18 cellular contexts compared by ENCODE assay signal in genomic region chr17:16294560-16294959, GRCh38. TPM values are rescaled to one million over a fixed set of nuclear protein-coding genes. Genes with fewer than 3 reads are reported as not detected.
DNase-seq lines count a peak whose midpoint lies in the region; ATAC-seq, FAIRE-seq and TF ChIP-seq lines count a peak whose summit lies in the region.
"Had no signal": no experiment of that assay in that cellular context is flagged by ENCODE, and none has a peak within 500 bp of the region (broad histone marks: within the 10 kb centered on the region; RNA-seq: fewer than 3 reads in every experiment).

No MANE protein-coding gene starts in this region.

- TF ChIP-seq RAD21 in A549 (conservative IDR thresholded peaks at IDR 0.05 in 1 of 2, IDR thresholded peaks at IDR 0.05 in 1 of 2) (peak in 1 of 2 experiments; percentile 36; a peak in 2 of 5 replicates), HCT116 (IDR thresholded peaks at IDR 0.05; ENCODE audit: low read depth) (peak; percentile 42)

- no peak for TF ChIP-seq EP300 in A549 (IDR thresholded peaks at IDR 0.05)

- H4K20me1 ChIP-seq in HCT116 (ENCODE audit: insufficient read depth) = no peaks in the 10 kb centered on the region

- RAD21 ChIA-PET in HCT116 (lab: Charles Lee; ENCODE audit: low non-redundant PET in 1 of 2, low total read pairs in 2 of 2, uncharacterized antibody in 2 of 2, unreplicated experiment in 2 of 2) = no interaction called here

- FAIRE-seq in A549 (lab: Jason Lieb, UNC) = no peak
- FAIRE-seq: A204.1 had no signal

- no peaks in the 10 kb centered on the region for H3K9me3 ChIP-seq in A549
- no peaks in the 10 kb centered on the region for H3K9me3 ChIP-seq in HCT116 (ENCODE audit: control insufficient read depth in 1 of 2, insufficient read depth in 1 of 2, low read depth in 1 of 2, low read length in 2 of 2)
- no peaks in the 10 kb centered on the region for H3K9me3 ChIP-seq in colonic mucosa
- H3K9me3 ChIP-seq in mucosa of rectum (ENCODE audit: control insufficient read depth in 2 of 2, low read length in 2 of 2) = no peaks in the 10 kb centered on the region
- H3K9me3 ChIP-seq: SK-N-SH had no signal

- H2AFZ ChIP-seq in HCT116 (ENCODE audit: low read depth, low read length, poor library complexity, severe bottlenecking) = no peak overlapping the region
- H2AFZ ChIP-seq: GM23338, PC-9 had no signal

- H3K9ac ChIP-seq in HCT116 (ENCODE audit: low read length) (no peak overlapping the region), colonic mucosa (ENCODE audit: low read depth in 2 of 2, low read length in 2 of 2) (peak overlapping the region in 1 of 2 donors; percentile 2), mucosa of rectum (ENCODE audit: low read depth in 1 of 2, low read length in 2 of 2) (peak overlapping the region in 1 of 2 donors; percentile 67)
- H3K9ac ChIP-seq: SK-N-SH had no signal

- 98% methylated on average over 2 of the region's 2 CpGs for whole genome bisulfite sequencing in A549 (ENCODE audit: missing lambda C conversion rate)

- peak; percentile 30 to 40; a peak in 2 of 6 replicates for ATAC-seq in A549
- ATAC-seq in HCT116 = peak; percentile 44
- ATAC-seq: GM23338, Right ventricle myocardium inferior had no signal

- intact Hi-C loops in HCT116 (cut with micrococcal nuclease) (no loop called here), colonic mucosa (cut with DNase I) (no loop called here)

- H3K4me1 ChIP-seq in A549 (peaks cover 34% of the 10 kb centered on the region), HCT116 (ENCODE audit: control insufficient read depth in 1 of 2, insufficient read depth in 2 of 2, low read length in 2 of 2) (peaks cover 51% of the 10 kb centered on the region in 2 experiments), colonic mucosa (peaks cover 6% of the 10 kb centered on the region), mucosa of rectum (ENCODE audit: control insufficient read depth in 2 of 2, insufficient read depth in 2 of 2, low read length in 2 of 2) (peaks cover 27 to 44% of the 10 kb centered on the region in 2 donors)

- CTCF ChIA-PET in A549 (lab: Yijun Ruan, JAX) (interaction anchor here (0.6 to 8.9 kb wide), 10 partner anchors 8 to 227 kb away, joined by 3 to 104 read pairs (median 4); partner anchors contain the start of gene CENPV), HCT116 (lab: Charles Lee) (interaction anchor here (2.2 to 3.5 kb wide), 2 partner anchors 9 to 11 kb away, joined by 13 to 19 read pairs; no protein-coding TSS in a partner anchor)

- H3K4me3 ChIP-seq in A549 (no peak overlapping the region), HCT116 (replicated peaks in 1 of 2; ENCODE audit: low read depth in 1 of 2, low read length in 2 of 2) (no peak overlapping the region), colonic mucosa (no peak overlapping the region), mucosa of rectum (ENCODE audit: low read length in 2 of 2) (no peak overlapping the region)
- H3K4me3 ChIP-seq: GM23338, PC-9 had no signal

- TF ChIP-seq CTCF in A549 (IDR thresholded peaks at IDR 0.05) (0 out of 3 replicates have a peak, but pooled peaks have one; percentile 6), HCT116 (IDR thresholded peaks at IDR 0.05 in 2 of 3, conservative IDR thresholded peaks at IDR 0.05 in 1 of 3; ENCODE audit: borderline replicate concordance in 1 of 3, insufficient read depth in 1 of 3, low read depth in 2 of 3, low read length in 2 of 3) (peak in 1 of 3 experiments; percentile 8; a peak in 1 of 6 replicates), colonic mucosa (IDR thresholded peaks at IDR 0.05) (no peak)

- no peak overlapping the region for H3K4me2 ChIP-seq in A549
- peak overlapping the region; percentile 9; the same call in 1 of the 2 replicates for H3K4me2 ChIP-seq in HCT116 (ENCODE audit: low read length)
- H3K4me2 ChIP-seq: GM23338, PC-9, SK-N-SH had no signal

- H3K27ac ChIP-seq in A549 (peak overlapping the region in 1 of 2 experiments; percentile 42; a peak in 3 of 6 replicates), HCT116 (ENCODE audit: low read depth, low read length) (no peak overlapping the region), colonic mucosa (peak overlapping the region; percentile 69), mucosa of rectum (ENCODE audit: low read depth in 2 of 2, low read length in 2 of 2) (peak overlapping the region; percentile 81 to 88)
- H3K27ac ChIP-seq: HL-60, PC-9 had no signal

- no TSS peak for BruUV-seq in HCT116 (replicated peaks; lab: Mats Ljungman, UMichigan)

- no peak for TF ChIP-seq POLR2A in A549 (IDR thresholded peaks at IDR 0.05; ENCODE audit: low read length)
- TF ChIP-seq POLR2A in HCT116 (IDR thresholded peaks at IDR 0.05; ENCODE audit: borderline replicate concordance, extremely low read depth, insufficient read depth, insufficient read length) = no peak

- H3K27me3 ChIP-seq in HCT116 (ENCODE audit: insufficient read depth, low read length) (no peaks in the 10 kb centered on the region), colonic mucosa (no peaks in the 10 kb centered on the region), mucosa of rectum (ENCODE audit: control insufficient read depth in 2 of 2, insufficient read depth in 2 of 2, low read length in 2 of 2) (no peaks in the 10 kb centered on the region)

- DNase-seq in A549 (ENCODE audit: low read depth in 1 of 2, low spot score in 1 of 2) (peak in 1 of 2 experiments; percentile 51), HCT116 (ENCODE audit: low read depth, low spot score) (no peak), colonic mucosa (no peak), cerebellar nuclear complex (lab: John Stamatoyannopoulos, UW) (no peak), NCI-H446 (lab: John Stamatoyannopoulos, UW) (no peak), dermis blood vessel endothelial cell (no peak), SKM-1 (lab: John Stamatoyannopoulos, UW; ENCODE audit: unreplicated experiment) (no peak)
- DNase-seq: C1 segment of cervical spinal cord, NCI-H187 treated with DMSO at 0.1 percent for 48 hours, NCI-H446 treated with DMSO at 0.1 percent for 48 hours, NCI-H748 treated with DMSO at 0.1 percent for 48 hours, PC-9, SK-N-SH had no signal

- H3K36me3 ChIP-seq in HCT116 (ENCODE audit: control insufficient read depth in 1 of 2, insufficient read depth in 2 of 2, low read length in 2 of 2) (no peaks in the 10 kb centered on the region), colonic mucosa (no peaks in the 10 kb centered on the region), mucosa of rectum (ENCODE audit: control insufficient read depth in 2 of 2, insufficient read depth in 2 of 2, low read length in 2 of 2) (no peaks in the 10 kb centered on the region)

- no peaks in the 10 kb centered on the region for H3K9me2 ChIP-seq in HCT116 (ENCODE audit: insufficient read depth)
- H3K9me2 ChIP-seq: SK-N-SH had no signal

- POLR2A ChIA-PET in A549 (lab: Yijun Ruan, JAX) (interaction anchor here (1.1 to 2.1 kb wide), 2 partner anchors 8 to 86 kb away, joined by 3 to 6 read pairs; partner anchors contain the start of gene UBB), HCT116 (lab: Charles Lee) (interaction anchor here (0.8 to 3.6 kb wide), 5 partner anchors 8 to 147 kb away, joined by 3 to 22 read pairs (median 4); no protein-coding TSS in a partner anchor)

- no peaks in the 10 kb centered on the region for H3K79me2 ChIP-seq in HCT116 (ENCODE audit: insufficient read depth, low read length)

TF ChIP-seq in A549, 52 proteins besides CTCF, POLR2A, EP300 and RAD21 (continues in another document):
- no peak for TF ChIP-seq TFCP2L1 (CRISPR knock-in tag; IDR thresholded peaks at IDR 0.05)
- no peak for TF ChIP-seq HMGXB4 (CRISPR knock-in tag; IDR thresholded peaks at IDR 0.05; ENCODE audit: borderline replicate concordance)
- no peak for TF ChIP-seq GATA3 (IDR thresholded peaks at IDR 0.05; ENCODE audit: borderline replicate concordance)

TF ChIP-seq in HCT116, 20 proteins besides CTCF, POLR2A, EP300 and RAD21 (continues in another document):
- no peak for TF ChIP-seq ZNF274 (IDR thresholded peaks at IDR 0.05; ENCODE audit: low read depth, low read length)
- no peak for TF ChIP-seq ELF1 (IDR thresholded peaks at IDR 0.05; ENCODE audit: borderline replicate concordance, low read depth)
- no peak for TF ChIP-seq ZFX (IDR thresholded peaks at IDR 0.05)
- no peak for TF ChIP-seq JUND (IDR thresholded peaks at IDR 0.05)
- no peak for TF ChIP-seq CEBPB (IDR thresholded peaks at IDR 0.05; ENCODE audit: low read depth)
- no peak for TF ChIP-seq FOSL1 (IDR thresholded peaks at IDR 0.05; ENCODE audit: low read depth)
- TF ChIP-seq POLR2AphosphoS5 (IDR thresholded peaks at IDR 0.05; ENCODE audit: low read depth, low read length) = no peak
- no peak for TF ChIP-seq TCF7L2 (IDR thresholded peaks at IDR 0.05; ENCODE audit: borderline replicate concordance, extremely low read depth, insufficient read depth, insufficient read length)
- TF ChIP-seq, protein P1, sequence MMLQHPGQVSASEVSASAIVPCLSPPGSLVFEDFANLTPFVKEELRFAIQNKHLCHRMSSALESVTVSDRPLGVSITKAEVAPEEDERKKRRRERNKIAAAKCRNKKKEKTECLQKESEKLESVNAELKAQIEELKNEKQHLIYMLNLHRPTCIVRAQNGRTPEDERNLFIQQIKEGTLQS (IDR thresholded peaks at IDR 0.05) = no peak
- no peak for TF ChIP-seq SRF (IDR thresholded peaks at IDR 0.05; ENCODE audit: low read depth)
- TF ChIP-seq SIN3A (IDR thresholded peaks at IDR 0.05; ENCODE audit: low read depth) = no peak
- TF ChIP-seq EZH2 (IDR thresholded peaks at IDR 0.05) = no peak
- no peak for TF ChIP-seq YY1 (IDR thresholded peaks at IDR 0.05; ENCODE audit: extremely low read depth, insufficient replicate concordance, low read depth, low read length)

RNA-seq across cellular contexts. Expression of gene CENPV, which starts 58.7 kb away (rescaled TPM):
- polyA plus RNA-seq in A549 (2011; rRNA removed) = 191 and 202 TPM in 2 replicates
- polyA plus RNA-seq in A549 (2012; cell fraction: cytosol; rRNA removed) = 205 and 246 TPM in 2 replicates
- polyA plus RNA-seq in A549 (2012; cell fraction: nucleus; rRNA removed) = 138 and 220 TPM in 2 replicates
- polyA plus RNA-seq in A549 (2017; fragmentation: RNase III; extraction: RNeasy Plus Mini Kit Qiagen cat#74134 plus additional on column Dnase treatment) = 106 to 114 TPM (median 112 TPM) in 3 replicates
- polyA minus RNA-seq in A549 (2011; rRNA and poly(A)+ RNA removed) = 82.3 and 91.1 TPM in 2 replicates
- total RNA-seq in HCT116 (2021; ENCODE audit: unreplicated experiment) = 84.7 TPM
- polyA plus RNA-seq in HCT116 (2012) = 61.0 and 68.9 TPM in 2 replicates
- total RNA-seq in colonic mucosa = 10 to 100 TPM; 60.6 to 77.4 TPM
- 8.2 and 14.1 TPM in 2 replicates for total RNA-seq in dermis blood vessel endothelial cell
